Comparison of ENCODE assay signal across 9 cellular contexts in genomic region chr5:115838885-115839518, GRCh38. TPM values are rescaled to one million over a fixed set of nuclear protein-coding genes. Genes with fewer than 3 reads are reported as not detected.
DNase-seq lines count a peak whose midpoint lies in the region; ATAC-seq, FAIRE-seq and TF ChIP-seq lines count a peak whose summit lies in the region.
"Had no signal": no experiment of that assay in that cellular context is flagged by ENCODE, and none has a peak within 500 bp of the region (broad histone marks: within the 10 kb centered on the region; RNA-seq: fewer than 3 reads in every experiment).

No MANE protein-coding gene starts in this region.

- peak overlapping the region; percentile 95 for H3K4me2 ChIP-seq in PC-9

- FAIRE-seq in bronchial epithelial cell (lab: Jason Lieb, UNC) = no peak
- FAIRE-seq: TTC549 had no signal

- H3F3A ChIP-seq in PC-9 (ENCODE audit: insufficient read depth, low read depth) = 0 out of 2 replicates have a peak, but pooled peaks cover 13% of the 10 kb centered on the region

- H4K20me1 ChIP-seq in PC-9 (ENCODE audit: insufficient read depth) = peaks cover 12% of the 10 kb centered on the region

- DNase-seq in AG09309 (ENCODE audit: low read depth) (no peak), GM03348 (ENCODE audit: low spot score) (peak; percentile 65), PC-9 (peak; percentile 1 to 51), bronchial epithelial cell (ENCODE audit: low read depth) (peak; percentile 62), medulla oblongata (ENCODE audit: extremely low spot score) (peak; percentile 69)

- H3K79me2 ChIP-seq in PC-9 (ENCODE audit: low read depth) = peaks cover 60% of the 10 kb centered on the region

- H3K36me3 ChIP-seq in PC-9 (ENCODE audit: low read depth) (peaks cover 24% of the 10 kb centered on the region), bronchial epithelial cell (ENCODE audit: control insufficient read depth, insufficient read depth, low read length) (peaks cover 4% of the 10 kb centered on the region)

- no peak overlapping the region for H3K4me3 ChIP-seq in AG09309 (ENCODE audit: control insufficient read depth, low read depth, low read length)
- H3K4me3 ChIP-seq in PC-9 = peak overlapping the region; percentile 30; the same call in 1 of the 2 replicates
- H3K4me3 ChIP-seq in bronchial epithelial cell (ENCODE audit: low read depth, low read length) = no peak overlapping the region

- H3K27ac ChIP-seq in PC-9 = no peak overlapping the region

- no peak overlapping the region for H2AFZ ChIP-seq in PC-9

- CTCF ChIA-PET in PC-9 (lab: Charles Lee) = no interaction called here

- TF ChIP-seq CTCF in AG09309 (IDR thresholded peaks at IDR 0.05; ENCODE audit: control insufficient read depth, insufficient read depth, low read depth, low read length, missing control alignments) (peak; percentile 47), PC-9 (conservative IDR thresholded peaks at IDR 0.05) (peak; percentile 73), bronchial epithelial cell (IDR thresholded peaks at IDR 0.05; ENCODE audit: insufficient read depth, low read length, severe bottlenecking) (peak; percentile 43)

- H3K27me3 ChIP-seq in PC-9 (ENCODE audit: insufficient read depth, low read depth) (no peaks in the 10 kb centered on the region), bronchial epithelial cell (ENCODE audit: control insufficient read depth, insufficient read depth, low read length) (no peaks in the 10 kb centered on the region)

- BruUV-seq in PC-9 (replicated peaks; lab: Mats Ljungman, UMichigan) = no TSS peak

- no peaks in the 10 kb centered on the region; the same call in 1 of the 2 replicates for H3K9me3 ChIP-seq in PC-9 (ENCODE audit: insufficient read depth, low read depth)

- ATAC-seq in HG03565 (IDR thresholded peaks at IDR 0.05; ENCODE audit: unreplicated experiment) = peak; percentile 19
- no peak for ATAC-seq in GM19328 (IDR thresholded peaks at IDR 0.05; ENCODE audit: unreplicated experiment)
- no peak for ATAC-seq in GM18520 (IDR thresholded peaks at IDR 0.05; ENCODE audit: unreplicated experiment)

- POLR2A ChIA-PET in PC-9 (lab: Charles Lee; ENCODE audit: unreplicated experiment) = no interaction called here

- H3K9me2 ChIP-seq in PC-9 (ENCODE audit: insufficient read depth) = no peaks in the 10 kb centered on the region

- intact Hi-C loops in PC-9 (cut with micrococcal nuclease; ENCODE audit: unreplicated experiment) = loop anchor here (2.0 kb wide), 1 partner anchor 204 kb away; no protein-coding TSS in a partner anchor

- H3K4me1 ChIP-seq in PC-9 (replicated peaks; ENCODE audit: insufficient read depth) = peaks cover 35% of the 10 kb centered on the region

RNA-seq across cellular contexts. Expression of gene ATG12, which starts 2.4 kb away (rescaled TPM):
- total RNA-seq in PC-9 (2021) = 39.8 and 48.7 TPM in 2 replicates
- 28.8 and 45.5 TPM in 2 replicates for total RNA-seq in bronchial epithelial cell

RNA-seq across cellular contexts. Expression of gene AP3S1, which starts 2.7 kb away (rescaled TPM):
- total RNA-seq in PC-9 (2021) (38.8 and 49.1 TPM in 2 replicates), bronchial epithelial cell (104 and 117 TPM in 2 replicates)

RNA-seq across cellular contexts. Expression of gene CDO1, which starts 22.5 kb away (rescaled TPM):
- total RNA-seq in PC-9 (2021) (not detected in 2 replicates), bronchial epithelial cell (not detected in 2 replicates)
